ENCODE assay signal across 11 cellular contexts in the genomic region with DNA sequence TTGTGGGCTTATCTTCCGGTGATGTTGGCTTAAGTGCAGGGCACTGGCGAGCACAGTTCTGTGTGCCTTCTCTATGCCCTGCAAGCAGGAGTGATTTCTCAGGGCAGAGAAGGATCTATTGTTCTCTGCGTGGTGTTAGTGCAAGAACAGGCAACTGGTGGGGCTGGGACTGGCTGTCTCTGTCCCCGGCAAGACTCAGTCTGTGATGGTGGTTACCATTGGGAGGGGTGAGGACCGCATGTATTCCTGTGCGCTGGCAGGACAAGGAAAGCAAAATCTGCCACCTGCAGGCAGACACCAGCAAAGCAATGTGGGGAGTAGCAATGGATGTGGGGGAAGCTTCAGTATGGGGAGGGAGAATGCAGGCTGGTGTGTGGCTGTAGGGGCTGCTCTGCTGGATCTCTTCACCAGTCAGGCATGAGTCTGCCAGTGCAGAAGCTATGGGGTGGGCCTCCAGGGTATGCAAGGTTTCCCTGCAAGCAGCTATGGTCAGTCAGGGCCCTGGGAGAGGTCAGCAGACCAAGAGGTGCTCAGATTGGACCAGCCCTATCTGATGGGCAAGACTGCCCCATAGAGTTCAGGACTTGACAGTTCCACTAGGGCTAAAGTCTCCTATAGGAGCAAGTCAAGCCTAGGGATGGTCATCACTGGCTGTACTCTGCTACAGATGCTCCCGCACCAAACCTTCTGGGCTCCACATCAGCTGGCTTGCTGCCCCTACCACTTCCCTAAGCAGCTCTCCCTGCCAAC. TPM values are rescaled to one million over a fixed set of nuclear protein-coding genes. Genes with fewer than 3 reads are reported as not detected.
DNase-seq lines count a peak whose midpoint lies in the region; ATAC-seq and TF ChIP-seq lines count a peak whose summit lies in the region.
"Had no signal": no experiment of that assay in that cellular context is flagged by ENCODE, and none has a peak within 500 bp of the region (broad histone marks: within the 10 kb centered on the region; RNA-seq: fewer than 3 reads in every experiment).

No MANE protein-coding gene starts in this region.

- H3K4me3 ChIP-seq in cardiac fibroblast (replicated peaks in 1 of 2; ENCODE audit: low read depth in 2 of 2, low read length in 2 of 2) (no peak overlapping the region), lower lobe of right lung (no peak overlapping the region)

- intact Hi-C loops in lower lobe of right lung (cut with DNase I), result no loop called here

- H3K27ac ChIP-seq in lower lobe of right lung, result no peak overlapping the region

- peak; percentile 37 for TF ChIP-seq CTCF in cardiac fibroblast (IDR thresholded peaks at IDR 0.05; ENCODE audit: low read depth, low read length)
- TF ChIP-seq CTCF in lower lobe of right lung (IDR thresholded peaks at IDR 0.05), result peak; percentile 29

- DNase-seq in AG20443 (ENCODE audit: low spot score) (peak; percentile 22), HuH-7 (ENCODE audit: low spot score) (peak; percentile 26), cardiac fibroblast (ENCODE audit: low read depth in 2 of 2) (peak in 1 of 2 donors; percentile 42), lower lobe of right lung (peak; percentile 46), SW480 (ENCODE audit: low spot score) (no peak)
- DNase-seq: activated CD4-positive, alpha-beta T cell treated with anti-CD3 and anti-CD28 coated beads, Interleukin-2, amount 50 U/mL, for 48 hours; NK-92 treated with Interleukin-12 subunit alpha and Interleukin-12 subunit beta, amount 100 ng/mL, for 24 hours; stimulated activated CD4-positive, alpha-beta T cell treated with anti-CD3 and anti-CD28 coated beads, Interleukin-1b, Interleukin-23, amount 100 ng/mL, for 48 hours had no signal

- peak; percentile 67 to 89 for ATAC-seq in lower lobe of right lung
- ATAC-seq in HG03432 (IDR thresholded peaks at IDR 0.05; ENCODE audit: unreplicated experiment), result no peak
- no peak for ATAC-seq in GM21825 (IDR thresholded peaks at IDR 0.05; ENCODE audit: unreplicated experiment)
- no peak for ATAC-seq in HG02840 (IDR thresholded peaks at IDR 0.05; ENCODE audit: low FRiP score, unreplicated experiment)

- no peaks in the 10 kb centered on the region for H3K4me1 ChIP-seq in lower lobe of right lung

- peaks cover 13% of the 10 kb centered on the region for H3K9me3 ChIP-seq in lower lobe of right lung

- H3K27me3 ChIP-seq in lower lobe of right lung (ENCODE audit: low read depth), result peaks cover 4% of the 10 kb centered on the region

- H3K36me3 ChIP-seq in lower lobe of right lung, result no peaks in the 10 kb centered on the region

RNA-seq across cellular contexts. Expression of a gene that starts 16.8 kb away (rescaled TPM):
- total RNA-seq in lower lobe of right lung, result 5.0 TPM

RNA-seq across cellular contexts. Expression of a gene that starts 23.0 kb away (rescaled TPM):
- total RNA-seq in lower lobe of right lung, result 9.7 TPM

RNA-seq across cellular contexts. Expression of a gene that starts 33.4 kb away (rescaled TPM):
- total RNA-seq in lower lobe of right lung, result 5.4 TPM

Comparison
In these comparisons a context has a peak if more than half of its experiments do, and no peak if none do; other contexts are left out.
1. ATAC-seq: peak in lower lobe of right lung (2 of 2); none in HG03432 (single experiment), GM21825 (single experiment) and HG02840 (single experiment).